Comparison of ENCODE assay signal across 10 cellular contexts in the genomic region with DNA sequence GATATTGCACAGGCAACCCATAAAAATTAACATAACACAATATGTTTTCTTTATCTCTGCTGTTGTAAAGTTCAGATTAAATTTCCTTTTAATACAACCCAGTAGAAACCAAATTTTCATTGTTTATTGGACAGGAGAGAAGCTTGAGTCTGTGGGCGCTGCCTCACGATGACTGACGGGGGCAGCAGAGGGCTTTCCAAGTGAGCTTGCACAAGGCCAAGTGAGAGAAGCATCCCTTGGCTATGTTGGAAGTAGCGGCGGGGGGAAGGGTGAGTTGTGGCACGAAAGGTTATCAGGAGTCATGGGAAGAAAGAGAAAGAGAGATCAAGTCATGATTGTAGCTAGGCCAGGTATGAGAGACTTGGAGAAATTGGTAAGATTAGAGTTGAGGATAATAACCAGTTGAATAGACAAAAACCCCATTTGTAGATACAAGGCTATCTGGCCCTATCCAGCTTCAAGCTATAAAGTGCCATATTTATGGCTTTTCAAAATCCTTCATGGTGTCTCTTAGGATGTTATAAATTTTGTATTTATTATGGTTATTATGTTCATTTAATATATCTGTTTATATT.
DNase-seq lines count a peak whose midpoint lies in the region; ATAC-seq and TF ChIP-seq lines count a peak whose summit lies in the region.
"Had no signal": no experiment of that assay in that cellular context is flagged by ENCODE, and none has a peak within 500 bp of the region (broad histone marks: within the 10 kb centered on the region; RNA-seq: fewer than 3 reads in every experiment).

No MANE protein-coding gene starts in this region.

- no peak for TF ChIP-seq POLR2A in lower leg skin (IDR thresholded peaks at IDR 0.05)

- H3K27ac Mint-ChIP-seq in activated CD4-positive, alpha-beta memory T cell treated with anti-CD3 and anti-CD28 coated beads for 36 hours = no peak overlapping the region
- H3K27ac Mint-ChIP-seq: CD4-positive, CD25-positive, alpha-beta regulatory T cell had no signal

- CTCF ChIA-PET in activated CD4-positive, alpha-beta memory T cell treated with anti-CD3 and anti-CD28 coated beads for 36 hours (lab: Charles Lee) = interaction anchor here (0.7 to 1.4 kb wide), 3 partner anchors 11 to 1416 kb away, joined by 3 to 4 read pairs (median 3); no protein-coding TSS in a partner anchor

- POLR2A ChIA-PET in activated CD4-positive, alpha-beta memory T cell treated with anti-CD3 and anti-CD28 coated beads for 36 hours (lab: Charles Lee) = no interaction called here

- ATAC-seq in GM21723 (IDR thresholded peaks at IDR 0.05; ENCODE audit: unreplicated experiment) = peak; percentile 84

- peaks cover 12% of the 10 kb centered on the region for H3K9me3 Mint-ChIP-seq in activated CD4-positive, alpha-beta memory T cell treated with anti-CD3 and anti-CD28 coated beads for 36 hours
- H3K9me3 Mint-ChIP-seq: central memory CD8-positive, alpha-beta T cell had no signal

- H3K36me3 Mint-ChIP-seq in activated CD4-positive, alpha-beta memory T cell treated with anti-CD3 and anti-CD28 coated beads for 36 hours = no peaks in the 10 kb centered on the region
- H3K36me3 Mint-ChIP-seq: CD4-positive, CD25-positive, alpha-beta regulatory T cell had no signal

- no peak overlapping the region for H3K4me3 ChIP-seq in lower leg skin (ENCODE audit: low read depth, poor library complexity, severe bottlenecking)

- WGBS in lower leg skin, 2 donors = 8% methylated on average over 6 of the region's 6 CpGs

- DNase-seq in NCI-H524 (lab: John Stamatoyannopoulos, UW) = peak; percentile 11 to 59
- no peak for DNase-seq in NCI-H524 treated with DMSO at 0.1 percent for 48 hours (lab: John Stamatoyannopoulos, UW)
- peak; percentile 48 for DNase-seq in M059J (ENCODE audit: low read depth)
- peak; percentile 45 for DNase-seq in activated CD4-positive, alpha-beta memory T cell treated with anti-CD3 and anti-CD28 coated beads for 36 hours
- DNase-seq in head of caudate nucleus = peak; percentile 53 to 92 (median 82)
- DNase-seq in putamen (ENCODE audit: low spot score) = peak; percentile 81
- DNase-seq in lower leg skin (ENCODE audit: low spot score in 2 of 2) = no peak

- no peak overlapping the region for H3K4me3 Mint-ChIP-seq in activated CD4-positive, alpha-beta memory T cell treated with anti-CD3 and anti-CD28 coated beads for 36 hours
- H3K4me3 Mint-ChIP-seq: CD4-positive, CD25-positive, alpha-beta regulatory T cell; central memory CD8-positive, alpha-beta T cell had no signal

- H3K4me1 Mint-ChIP-seq in activated CD4-positive, alpha-beta memory T cell treated with anti-CD3 and anti-CD28 coated beads for 36 hours (ENCODE audit: low read depth) = no peaks in the 10 kb centered on the region
- H3K4me1 Mint-ChIP-seq: CD4-positive, CD25-positive, alpha-beta regulatory T cell; central memory CD8-positive, alpha-beta T cell had no signal

- peaks cover 1% of the 10 kb centered on the region for H3K27me3 Mint-ChIP-seq in activated CD4-positive, alpha-beta memory T cell treated with anti-CD3 and anti-CD28 coated beads for 36 hours
- H3K27me3 Mint-ChIP-seq: CD4-positive, CD25-positive, alpha-beta regulatory T cell had no signal

- intact Hi-C loops in activated CD4-positive, alpha-beta memory T cell treated with anti-CD3 and anti-CD28 coated beads for 36 hours (cut with micrococcal nuclease) = no loop called here
- intact Hi-C loops in head of caudate nucleus (cut with DNase I) = no loop called here
- intact Hi-C loops in lower leg skin (cut with DNase I; ENCODE audit: low total_unique reads) = no loop called here

- no peak for TF ChIP-seq CTCF in lower leg skin (IDR thresholded peaks at IDR 0.05)

Comparison
In these comparisons a context has a peak if more than half of its experiments do, and no peak if none do; other contexts are left out.
1. DNase-seq: peak in NCI-H524 (2 of 2), M059J (single experiment), activated CD4-positive, alpha-beta memory T cell treated with anti-CD3 and anti-CD28 coated beads for 36 hours (single experiment), head of caudate nucleus (42 of 42) and putamen (single experiment); none in NCI-H524 treated with DMSO at 0.1 percent for 48 hours (single experiment) and lower leg skin (0 of 2).